8 cellular contexts compared by ENCODE assay signal in the genomic region with DNA sequence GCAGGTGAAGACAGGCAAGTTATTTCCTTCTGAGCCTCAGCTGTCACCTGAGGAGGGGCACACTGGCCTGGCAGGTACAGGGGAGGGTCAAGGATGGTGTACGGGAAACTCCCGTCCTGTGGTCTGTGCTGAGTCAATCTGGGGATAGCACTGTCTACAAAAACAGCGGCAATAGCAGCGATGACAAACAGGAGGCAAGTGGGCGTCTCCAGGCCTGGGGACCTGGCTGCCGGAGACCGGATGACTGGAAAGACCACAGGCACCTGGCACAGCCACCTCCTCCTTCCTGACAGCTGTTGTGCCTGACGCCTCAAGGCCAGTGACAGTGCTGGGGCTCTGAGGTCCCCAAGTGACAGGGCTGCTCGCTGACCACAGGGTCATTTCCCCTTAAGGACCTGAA.
DNase-seq lines count a peak whose midpoint lies in the region; ATAC-seq and TF ChIP-seq lines count a peak whose summit lies in the region.

No MANE protein-coding gene starts in this region.

- H3K9me3 Mint-ChIP-seq in endodermal cell, result peaks cover 7% of the 10 kb centered on the region

- H3K4me3 Mint-ChIP-seq in endodermal cell, result no peak overlapping the region

- peaks cover 1% of the 10 kb centered on the region for H3K27me3 Mint-ChIP-seq in endodermal cell (ENCODE audit: insufficient read depth)

- peaks cover 11% of the 10 kb centered on the region for H3K4me1 Mint-ChIP-seq in endodermal cell

- peak; percentile 35 for DNase-seq in endodermal cell
- no peak for DNase-seq in ureter (ENCODE audit: low spot score)
- no peak for DNase-seq in iPS-NIHi7 (ENCODE audit: extremely low spot score)
- DNase-seq in NCI-H1092 treated with DMSO at 0.1 percent for 48 hours (lab: John Stamatoyannopoulos, UW), result no peak

- no peak overlapping the region for H3K9ac ChIP-seq in endodermal cell (ENCODE audit: extremely low read depth, low read length, poor library complexity, severe bottlenecking)

- no peaks in the 10 kb centered on the region for H3K27me3 ChIP-seq in endodermal cell (ENCODE audit: control insufficient read depth, insufficient read depth, low read length, poor library complexity, severe bottlenecking)

- H3K9me3 ChIP-seq in endodermal cell (ENCODE audit: control insufficient read depth, low read length), result no peaks in the 10 kb centered on the region

- no peak overlapping the region for H3K27ac ChIP-seq in endodermal cell (ENCODE audit: low read depth, low read length)

- no peaks in the 10 kb centered on the region for H3K4me1 ChIP-seq in endodermal cell (ENCODE audit: control insufficient read depth, insufficient read depth, low read length)

- no peak for TF ChIP-seq CTCF in endodermal cell (conservative IDR thresholded peaks at IDR 0.05)

- no peaks in the 10 kb centered on the region for H3K36me3 ChIP-seq in endodermal cell (ENCODE audit: control insufficient read depth, insufficient read depth, low read length)

- H3K27ac Mint-ChIP-seq in endodermal cell, result no peak overlapping the region

- ATAC-seq in GM18508 (IDR thresholded peaks at IDR 0.05; ENCODE audit: insufficient read depth, unreplicated experiment) (peak; percentile 86), GM21515 (IDR thresholded peaks at IDR 0.05; ENCODE audit: unreplicated experiment) (peak; percentile 78), HG03460 (IDR thresholded peaks at IDR 0.05; ENCODE audit: unreplicated experiment) (peak; percentile 91), SK-N-SH treated with all-trans-retinoic acid at 6 μM for 48 hours (no peak)

- 91 to 96% methylated on average over 9 of the region's 9 CpGs for WGBS in endodermal cell (ENCODE audit: insufficient coverage in 1 of 2, insufficient read length in 1 of 2), 2 experiments

- no peak overlapping the region for H3K4me3 ChIP-seq in endodermal cell (ENCODE audit: low read length)

- no peaks in the 10 kb centered on the region for H3K36me3 Mint-ChIP-seq in endodermal cell (ENCODE audit: low read depth)

TF ChIP-seq in SK-N-SH treated with all-trans-retinoic acid at 6 μM for 48 hours, 23 proteins besides CTCF, POLR2A, EP300 and RAD21:
- no peak for TF ChIP-seq CSDC2 (CRISPR knock-in tag; IDR thresholded peaks at IDR 0.05)
- no peak for TF ChIP-seq RARB (CRISPR knock-in tag; IDR thresholded peaks at IDR 0.05)
- TF ChIP-seq, protein P1, sequence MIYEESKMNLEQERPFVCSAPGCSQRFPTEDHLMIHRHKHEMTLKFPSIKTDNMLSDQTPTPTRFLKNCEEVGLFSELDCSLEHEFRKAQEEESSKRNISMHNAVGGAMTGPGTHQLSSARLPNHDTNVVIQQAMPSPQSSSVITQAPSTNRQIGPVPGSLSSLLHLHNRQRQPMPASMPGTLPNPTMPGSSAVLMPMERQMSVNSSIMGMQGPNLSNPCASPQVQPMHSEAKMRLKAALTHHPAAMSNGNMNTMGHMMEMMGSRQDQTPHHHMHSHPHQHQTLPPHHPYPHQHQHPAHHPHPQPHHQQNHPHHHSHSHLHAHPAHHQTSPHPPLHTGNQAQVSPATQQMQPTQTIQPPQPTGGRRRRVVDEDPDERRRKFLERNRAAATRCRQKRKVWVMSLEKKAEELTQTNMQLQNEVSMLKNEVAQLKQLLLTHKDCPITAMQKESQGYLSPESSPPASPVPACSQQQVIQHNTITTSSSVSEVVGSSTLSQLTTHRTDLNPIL (CRISPR knock-in tag; IDR thresholded peaks at IDR 0.05; ENCODE audit: low read depth), result no peak
- TF ChIP-seq, protein P2, sequence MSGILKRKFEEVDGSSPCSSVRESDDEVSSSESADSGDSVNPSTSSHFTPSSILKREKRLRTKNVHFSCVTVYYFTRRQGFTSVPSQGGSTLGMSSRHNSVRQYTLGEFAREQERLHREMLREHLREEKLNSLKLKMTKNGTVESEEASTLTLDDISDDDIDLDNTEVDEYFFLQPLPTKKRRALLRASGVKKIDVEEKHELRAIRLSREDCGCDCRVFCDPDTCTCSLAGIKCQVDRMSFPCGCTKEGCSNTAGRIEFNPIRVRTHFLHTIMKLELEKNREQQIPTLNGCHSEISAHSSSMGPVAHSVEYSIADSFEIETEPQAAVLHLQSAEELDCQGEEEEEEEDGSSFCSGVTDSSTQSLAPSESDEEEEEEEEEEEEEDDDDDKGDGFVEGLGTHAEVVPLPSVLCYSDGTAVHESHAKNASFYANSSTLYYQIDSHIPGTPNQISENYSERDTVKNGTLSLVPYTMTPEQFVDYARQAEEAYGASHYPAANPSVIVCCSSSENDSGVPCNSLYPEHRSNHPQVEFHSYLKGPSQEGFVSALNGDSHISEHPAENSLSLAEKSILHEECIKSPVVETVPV (CRISPR knock-in tag; IDR thresholded peaks at IDR 0.05), result no peak
TF ChIP-seq in SK-N-SH treated with all-trans-retinoic acid at 6 μM for 48 hours: peak in this region for 0.
